In the genomic region with DNA sequence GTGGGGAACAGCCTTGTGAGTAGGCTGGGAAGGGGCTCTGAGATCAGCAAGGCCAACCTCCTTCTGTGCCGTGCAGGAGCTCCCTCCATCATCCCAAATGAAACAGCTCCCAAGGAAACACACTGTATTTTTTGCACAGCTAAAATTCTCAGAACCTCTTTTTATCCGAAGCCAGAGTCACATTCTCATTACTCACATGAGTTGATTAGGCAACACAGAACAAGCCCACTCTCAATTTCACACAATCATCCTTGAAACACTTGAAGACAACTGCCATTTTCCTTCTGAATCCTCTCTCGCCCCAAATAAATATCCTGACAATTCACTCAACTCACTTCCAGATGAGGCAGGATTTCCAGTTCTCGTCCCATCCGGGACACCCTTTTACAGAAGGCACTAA, we compare ENCODE assay signal across 17 cellular contexts.
"Had no signal": no experiment of that assay in that cellular context is flagged by ENCODE, and none has a peak within 500 bp of the region (broad histone marks: within the 10 kb centered on the region; RNA-seq: fewer than 3 reads in every experiment).

No MANE protein-coding gene starts in this region.

- H3K9me3 Mint-ChIP-seq: activated naive CD8-positive, alpha-beta T cell treated with anti-CD3 and anti-CD28 coated beads, Interleukin-2, amount 50 U/mL, for 24 hours; nephron; T-helper 2 cell treated with Interferon-gamma antibody and Interleukin-4, amounts not matched to agents 5 μg/mL and 100 μg/mL, for 36 hours had no signal

- FAIRE-seq: endometrium had no signal

- H3K4me3 Mint-ChIP-seq: activated naive CD8-positive, alpha-beta T cell treated with anti-CD3 and anti-CD28 coated beads, Interleukin-2, amount 50 U/mL, for 24 hours; nephron; T-helper 2 cell treated with Interferon-gamma antibody and Interleukin-4, amounts not matched to agents 5 μg/mL and 100 μg/mL, for 36 hours had no signal

- H3K4me3 ChIP-seq: ascending aorta, breast epithelium, right lobe of liver, spleen, thoracic aorta, upper lobe of right lung had no signal

- H3K27me3 Mint-ChIP-seq: activated naive CD8-positive, alpha-beta T cell treated with anti-CD3 and anti-CD28 coated beads, Interleukin-2, amount 50 U/mL, for 24 hours had no signal

- DNase-seq: activated CD4-positive, alpha-beta T cell treated with anti-CD3 and anti-CD28 coated beads, Interleukin-2, amount 50 U/mL, for 4 hours; activated effector memory CD4-positive, alpha-beta T cell treated with anti-CD3 and anti-CD28 coated beads, Interleukin-2, amount 50 U/mL, for 16 hours; activated naive CD8-positive, alpha-beta T cell treated with anti-CD3 and anti-CD28 coated beads, Interleukin-2, amount 50 U/mL, for 24 hours; activated T-cell treated with anti-CD3 and anti-CD28 coated beads, Interleukin-2, amount 50 U/mL, for 1 hour; hypothalamus; left ventricle myocardium superior; right lobe of liver; spleen; upper lobe of right lung had no signal

- H3K27ac Mint-ChIP-seq: activated naive CD8-positive, alpha-beta T cell treated with anti-CD3 and anti-CD28 coated beads, Interleukin-2, amount 50 U/mL, for 24 hours; nephron; T-helper 2 cell treated with Interferon-gamma antibody and Interleukin-4, amounts not matched to agents 5 μg/mL and 100 μg/mL, for 36 hours had no signal

- H3K27ac ChIP-seq: ascending aorta, right lobe of liver, spleen, thoracic aorta, upper lobe of right lung had no signal

- H3K9me3 ChIP-seq: ascending aorta, breast epithelium, right lobe of liver, spleen, thoracic aorta, upper lobe of right lung had no signal

- H3K27me3 ChIP-seq: ascending aorta, breast epithelium, right lobe of liver, spleen, upper lobe of right lung had no signal

- H3K36me3 ChIP-seq: breast epithelium had no signal

- ATAC-seq: activated CD4-positive, CD25-positive, alpha-beta regulatory T cell treated with anti-CD3 and anti-CD28 coated beads, Interleukin-2, amount 50 U/mL, for 24 hours; activated naive CD8-positive, alpha-beta T cell treated with anti-CD3 and anti-CD28 coated beads, Interleukin-2, amount 50 U/mL, for 24 hours; esophagus mucosa; left ventricle myocardium superior; right lobe of liver; upper lobe of right lung had no signal
